1 cellular context compared by ENCODE assay signal in the genomic region with DNA sequence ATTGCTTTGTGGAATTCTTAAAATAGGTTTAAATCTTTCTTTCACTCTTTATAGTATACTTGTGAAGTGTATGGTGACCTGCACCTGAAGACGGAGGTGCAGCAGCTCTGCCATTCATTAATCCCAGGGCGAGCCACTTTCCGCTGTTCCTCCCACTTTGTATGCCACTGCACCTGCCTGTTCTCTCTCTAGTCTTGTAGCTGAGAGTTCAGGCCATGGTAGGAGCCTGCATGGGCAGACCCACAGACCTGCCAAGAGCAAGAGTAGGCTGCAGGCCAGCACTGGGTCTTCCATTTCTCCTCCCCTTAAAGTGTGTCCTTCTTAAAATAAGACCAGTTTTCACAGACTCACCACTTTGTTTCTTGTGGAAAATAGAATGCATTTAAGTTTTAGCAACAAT.
TF ChIP-seq lines count a peak whose summit lies in the region.

No MANE protein-coding gene starts in this region.

TF ChIP-seq in HCT116, 20 proteins besides CTCF, POLR2A, EP300 and RAD21 (continued from another document):
- TF ChIP-seq, protein P1, sequence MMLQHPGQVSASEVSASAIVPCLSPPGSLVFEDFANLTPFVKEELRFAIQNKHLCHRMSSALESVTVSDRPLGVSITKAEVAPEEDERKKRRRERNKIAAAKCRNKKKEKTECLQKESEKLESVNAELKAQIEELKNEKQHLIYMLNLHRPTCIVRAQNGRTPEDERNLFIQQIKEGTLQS (IDR thresholded peaks at IDR 0.05) = no peak
- TF ChIP-seq JUND (IDR thresholded peaks at IDR 0.05) (no peak), TCF7L2 (IDR thresholded peaks at IDR 0.05; ENCODE audit: borderline replicate concordance, extremely low read depth, insufficient read depth, insufficient read length) (no peak), MAX (IDR thresholded peaks at IDR 0.05) (no peak), ZBTB33 (IDR thresholded peaks at IDR 0.05; ENCODE audit: extremely low read depth, insufficient replicate concordance, low read length) (no peak), POLR2AphosphoS5 (IDR thresholded peaks at IDR 0.05; ENCODE audit: low read depth, low read length) (no peak), SIN3A (IDR thresholded peaks at IDR 0.05; ENCODE audit: low read depth) (no peak), ZFX (IDR thresholded peaks at IDR 0.05) (no peak), FOSL1 (IDR thresholded peaks at IDR 0.05; ENCODE audit: low read depth) (no peak)
- TF ChIP-seq, protein P2, sequence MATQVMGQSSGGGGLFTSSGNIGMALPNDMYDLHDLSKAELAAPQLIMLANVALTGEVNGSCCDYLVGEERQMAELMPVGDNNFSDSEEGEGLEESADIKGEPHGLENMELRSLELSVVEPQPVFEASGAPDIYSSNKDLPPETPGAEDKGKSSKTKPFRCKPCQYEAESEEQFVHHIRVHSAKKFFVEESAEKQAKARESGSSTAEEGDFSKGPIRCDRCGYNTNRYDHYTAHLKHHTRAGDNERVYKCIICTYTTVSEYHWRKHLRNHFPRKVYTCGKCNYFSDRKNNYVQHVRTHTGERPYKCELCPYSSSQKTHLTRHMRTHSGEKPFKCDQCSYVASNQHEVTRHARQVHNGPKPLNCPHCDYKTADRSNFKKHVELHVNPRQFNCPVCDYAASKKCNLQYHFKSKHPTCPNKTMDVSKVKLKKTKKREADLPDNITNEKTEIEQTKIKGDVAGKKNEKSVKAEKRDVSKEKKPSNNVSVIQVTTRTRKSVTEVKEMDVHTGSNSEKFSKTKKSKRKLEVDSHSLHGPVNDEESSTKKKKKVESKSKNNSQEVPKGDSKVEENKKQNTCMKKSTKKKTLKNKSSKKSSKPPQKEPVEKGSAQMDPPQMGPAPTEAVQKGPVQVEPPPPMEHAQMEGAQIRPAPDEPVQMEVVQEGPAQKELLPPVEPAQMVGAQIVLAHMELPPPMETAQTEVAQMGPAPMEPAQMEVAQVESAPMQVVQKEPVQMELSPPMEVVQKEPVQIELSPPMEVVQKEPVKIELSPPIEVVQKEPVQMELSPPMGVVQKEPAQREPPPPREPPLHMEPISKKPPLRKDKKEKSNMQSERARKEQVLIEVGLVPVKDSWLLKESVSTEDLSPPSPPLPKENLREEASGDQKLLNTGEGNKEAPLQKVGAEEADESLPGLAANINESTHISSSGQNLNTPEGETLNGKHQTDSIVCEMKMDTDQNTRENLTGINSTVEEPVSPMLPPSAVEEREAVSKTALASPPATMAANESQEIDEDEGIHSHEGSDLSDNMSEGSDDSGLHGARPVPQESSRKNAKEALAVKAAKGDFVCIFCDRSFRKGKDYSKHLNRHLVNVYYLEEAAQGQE (IDR thresholded peaks at IDR 0.05; ENCODE audit: low read depth) = no peak
